ENCODE assay signal across 8 cellular contexts in the genomic region with DNA sequence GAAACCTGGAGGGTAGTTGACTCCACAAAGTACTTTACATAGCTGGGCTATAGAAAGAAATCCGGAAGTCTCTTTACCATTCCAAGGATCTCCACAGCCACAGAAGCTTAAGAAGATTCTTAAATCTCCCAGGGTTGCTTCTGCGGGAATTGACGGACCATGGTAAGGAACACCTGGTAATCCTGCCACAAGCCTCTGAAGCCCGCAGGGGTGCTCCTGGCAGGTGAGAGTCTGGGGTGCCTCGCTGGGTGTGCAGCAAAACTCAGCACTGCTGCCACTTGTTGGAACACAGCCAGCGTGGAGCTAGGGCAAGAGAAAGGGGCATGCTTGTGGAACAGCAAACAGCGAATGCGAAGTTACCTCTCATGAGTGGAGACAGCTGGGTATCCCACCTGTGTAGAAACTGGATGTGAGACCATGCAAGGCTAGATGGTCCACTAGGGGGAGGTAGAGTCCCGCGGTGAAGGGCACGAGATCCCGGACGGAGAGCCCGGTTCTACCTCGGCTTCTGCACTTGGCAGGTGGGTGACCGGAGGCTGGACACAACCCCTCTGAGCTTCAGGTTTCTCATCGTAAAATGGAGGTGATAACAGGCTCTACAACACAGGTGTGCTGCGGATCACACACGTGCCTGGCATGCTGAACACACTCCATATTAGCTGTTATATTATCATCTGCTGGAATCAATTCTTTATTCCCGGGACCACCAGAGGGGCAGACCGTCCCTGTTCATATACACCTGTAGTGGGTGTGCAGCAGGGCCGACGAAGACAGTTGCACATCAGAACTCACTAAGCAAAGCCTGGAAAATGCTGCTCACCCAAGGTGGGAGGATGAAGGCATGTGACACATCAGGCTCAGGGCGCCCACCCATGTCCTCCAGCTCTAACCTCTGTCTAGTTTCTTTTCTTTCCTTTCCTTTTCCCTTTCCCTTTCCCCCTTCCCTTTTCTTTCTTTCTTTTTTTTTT. TPM values are rescaled to one million over a fixed set of nuclear protein-coding genes. Genes with fewer than 3 reads are reported as not detected.
A peak's percentile ranks its signal among the peaks of the same experiment; 100 is the strongest.
DNase-seq lines count a peak whose midpoint lies in the region; ATAC-seq, FAIRE-seq and TF ChIP-seq lines count a peak whose summit lies in the region.

No MANE protein-coding gene starts in this region.

- H3K4me1 ChIP-seq in DOHH2 (ENCODE audit: control insufficient read depth, low read length): peaks cover 30% of the 10 kb centered on the region
- H3K4me1 ChIP-seq in SJSA1 (replicated peaks): 0 out of 2 replicates have a peak, but pooled peaks cover 3% of the 10 kb centered on the region

- intact Hi-C loops in activated naive CD4-positive, alpha-beta T cell treated with anti-CD3 and anti-CD28 coated beads for 36 hours (cut with micrococcal nuclease): loop anchor here (1.0 to 2.0 kb wide), 5 partner anchors 22 to 261 kb away; no protein-coding TSS in a partner anchor
- intact Hi-C loops in head of caudate nucleus (cut with DNase I): loop anchor here (5.0 to 10.0 kb wide), 2 partner anchors 91 to 258 kb away; no protein-coding TSS in a partner anchor

- H3K4me1 Mint-ChIP-seq in activated naive CD4-positive, alpha-beta T cell treated with anti-CD3 and anti-CD28 coated beads for 36 hours (ENCODE audit: low read depth): peaks cover 35% of the 10 kb centered on the region
- H3K4me1 Mint-ChIP-seq in progenitor cell of endocrine pancreas (ENCODE audit: low read depth): no peaks in the 10 kb centered on the region

- peaks cover 10% of the 10 kb centered on the region; the same call in 1 of the 2 replicates for H3K27me3 ChIP-seq in DOHH2 (ENCODE audit: control insufficient read depth, low read length)
- peaks cover 31% of the 10 kb centered on the region for H3K27me3 ChIP-seq in SJSA1 (replicated peaks)

- no peak for FAIRE-seq in urothelium cell line (lab: Jason Lieb, UNC)

- DNase-seq in LNCaP clone FGC (ENCODE audit: low read depth) (no peak), SJSA1 (ENCODE audit: low read depth in 1 of 2, low spot score in 2 of 2) (peak; percentile 92 to 97), head of caudate nucleus (peak; percentile 47 to 91 (median 78)), progenitor cell of endocrine pancreas (ENCODE audit: low spot score, unreplicated experiment) (peak; percentile 71), urothelium cell line (ENCODE audit: low spot score) (peak; percentile 71)
- DNase-seq in activated naive CD4-positive, alpha-beta T cell treated with anti-CD3 and anti-CD28 coated beads for 36 hours: peak; percentile 87

- H4K20me1 ChIP-seq in DOHH2 (ENCODE audit: control insufficient read depth, insufficient read depth, low read depth, low read length): 0 out of 2 replicates have a peak, but pooled peaks cover 3% of the 10 kb centered on the region

- H3K9me3 Mint-ChIP-seq in activated naive CD4-positive, alpha-beta T cell treated with anti-CD3 and anti-CD28 coated beads for 36 hours: peaks cover 6% of the 10 kb centered on the region
- H3K9me3 Mint-ChIP-seq in progenitor cell of endocrine pancreas (ENCODE audit: low read depth): peaks cover 10% of the 10 kb centered on the region

- H3K36me3 ChIP-seq in DOHH2 (ENCODE audit: control insufficient read depth, low read length) (no peaks in the 10 kb centered on the region), SJSA1 (no peaks in the 10 kb centered on the region)

- H3K79me2 ChIP-seq in DOHH2 (ENCODE audit: control insufficient read depth, low read length): no peaks in the 10 kb centered on the region

- peak; percentile 93 for TF ChIP-seq CTCF in DOHH2 (IDR thresholded peaks at IDR 0.05; ENCODE audit: low read depth, low read length, poor library complexity, severe bottlenecking)
- TF ChIP-seq CTCF in LNCaP clone FGC (IDR thresholded peaks at IDR 0.05; ENCODE audit: control insufficient read depth, extremely low read depth, insufficient read depth): peak; percentile 85
- peak; percentile 87 for TF ChIP-seq CTCF in progenitor cell of endocrine pancreas (IDR thresholded peaks at IDR 0.05; ENCODE audit: unreplicated experiment)

- CTCF ChIA-PET in activated naive CD4-positive, alpha-beta T cell treated with anti-CD3 and anti-CD28 coated beads for 36 hours (lab: Charles Lee): interaction anchor here (0.6 to 8.8 kb wide), 63 partner anchors 8 to 333 kb away, joined by 3 to 226 read pairs (median 4); a partner anchor contains a TSS

- H3K4me3 Mint-ChIP-seq in activated naive CD4-positive, alpha-beta T cell treated with anti-CD3 and anti-CD28 coated beads for 36 hours: peak overlapping the region; percentile 48
- no peak overlapping the region for H3K4me3 Mint-ChIP-seq in progenitor cell of endocrine pancreas (ENCODE audit: low read depth)

- no peak overlapping the region for H3K27ac Mint-ChIP-seq in activated naive CD4-positive, alpha-beta T cell treated with anti-CD3 and anti-CD28 coated beads for 36 hours
- H3K27ac Mint-ChIP-seq in progenitor cell of endocrine pancreas: peak overlapping the region; percentile 20

- H3F3A ChIP-seq in DOHH2 (ENCODE audit: control insufficient read depth, insufficient read depth): no peaks in the 10 kb centered on the region

- H3K9me3 ChIP-seq in DOHH2 (ENCODE audit: control insufficient read depth, insufficient read depth, low read length): no peaks in the 10 kb centered on the region
- H3K9me3 ChIP-seq in SJSA1 (replicated peaks): no peaks in the 10 kb centered on the region

- peak overlapping the region; percentile 58 for H3K4me2 ChIP-seq in DOHH2 (ENCODE audit: low read length)

- H3K27me3 Mint-ChIP-seq in activated naive CD4-positive, alpha-beta T cell treated with anti-CD3 and anti-CD28 coated beads for 36 hours (ENCODE audit: low read depth): no peaks in the 10 kb centered on the region
- peaks cover 30% of the 10 kb centered on the region for H3K27me3 Mint-ChIP-seq in progenitor cell of endocrine pancreas

- no peak overlapping the region for H3K27ac ChIP-seq in DOHH2 (ENCODE audit: low read depth, low read length)
- H3K27ac ChIP-seq in SJSA1: no peak overlapping the region

- ATAC-seq in GM21786 (IDR thresholded peaks at IDR 0.05; ENCODE audit: unreplicated experiment): peak; percentile 74

- peak overlapping the region; percentile 26 for H3K4me3 ChIP-seq in DOHH2 (ENCODE audit: low read length)
- H3K4me3 ChIP-seq in LNCaP clone FGC (ENCODE audit: low read depth, low read length): no peak overlapping the region
- H3K4me3 ChIP-seq in SJSA1: no peak overlapping the region

- no peaks in the 10 kb centered on the region for H3K36me3 Mint-ChIP-seq in activated naive CD4-positive, alpha-beta T cell treated with anti-CD3 and anti-CD28 coated beads for 36 hours (ENCODE audit: low read depth)
- H3K36me3 Mint-ChIP-seq in progenitor cell of endocrine pancreas (ENCODE audit: insufficient read depth): no peaks in the 10 kb centered on the region

- no peaks in the 10 kb centered on the region for H3K9me2 ChIP-seq in DOHH2 (replicated peaks; ENCODE audit: control insufficient read depth, low read length)

RNA-seq across cellular contexts. Expression of a gene that starts 24.1 kb away (rescaled TPM):
- total RNA-seq in SJSA1 (2014; rRNA removed; shearing (Covaris generic)): 130 and 134 TPM in 2 replicates
- 10 to 100 TPM; 43.4 to 44.9 TPM for total RNA-seq in activated naive CD4-positive, alpha-beta T cell treated with anti-CD3 and anti-CD28 coated beads for 36 hours
- total RNA-seq in progenitor cell of endocrine pancreas: 60.6 and 61.6 TPM in 2 replicates
